ENCODE assay signal across 8 cellular contexts in the genomic region with DNA sequence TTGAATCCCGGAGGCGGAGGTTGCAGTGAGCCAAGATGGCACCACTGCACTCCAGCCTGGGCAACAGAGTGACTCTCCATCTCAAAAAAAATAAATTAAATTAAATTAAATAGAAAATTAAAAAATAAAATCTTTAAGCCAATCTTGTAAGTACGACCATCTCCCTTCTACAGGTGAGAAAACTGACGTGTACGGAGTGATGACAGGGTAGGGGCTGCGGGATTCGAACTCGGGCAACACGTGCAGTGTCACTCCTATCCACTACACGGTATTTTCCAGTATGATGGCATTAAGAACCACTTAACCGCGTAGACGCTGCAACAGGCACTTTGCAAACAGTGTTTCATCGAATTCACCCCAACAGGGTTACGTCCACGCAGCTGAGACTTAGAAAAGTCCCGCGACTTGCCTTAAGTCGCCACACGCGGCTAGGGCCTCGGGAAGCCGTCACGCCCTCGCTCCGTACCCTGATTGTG. TPM values are rescaled to one million over a fixed set of nuclear protein-coding genes. Genes with fewer than 3 reads are reported as not detected.
DNase-seq lines count a peak whose midpoint lies in the region; ATAC-seq and TF ChIP-seq lines count a peak whose summit lies in the region.

No MANE protein-coding gene starts in this region.

- peaks cover 5% of the 10 kb centered on the region for H3K4me1 Mint-ChIP-seq in Caco-2 (ENCODE audit: low read depth, unreplicated experiment)
- H3K4me1 Mint-ChIP-seq in activated naive CD8-positive, alpha-beta T cell treated with anti-CD3 and anti-CD28 coated beads for 36 hours = peaks cover 15% of the 10 kb centered on the region

- DNase-seq in Caco-2 = no peak
- DNase-seq in Karpas-422 = no peak
- DNase-seq in activated naive CD8-positive, alpha-beta T cell treated with anti-CD3 and anti-CD28 coated beads for 36 hours = peak; percentile 43
- DNase-seq in iPS DF 6.9 (ENCODE audit: low read depth, low spot score) = no peak
- peak; percentile 17 for DNase-seq in stimulated activated CD4-positive, alpha-beta T cell treated with anti-CD3 and anti-CD28 coated beads, Interleukin-12 subunit alpha, Interleukin-12 subunit beta, amount 100 ng/mL, for 4 hours
- DNase-seq in SW 1271 (lab: John Stamatoyannopoulos, UW) = no peak
- no peak for DNase-seq in AML-193 (lab: John Stamatoyannopoulos, UW)

- no peaks in the 10 kb centered on the region for H3K27me3 ChIP-seq in Caco-2 (replicated peaks; ENCODE audit: control insufficient read depth, insufficient read depth, low read length)
- no peaks in the 10 kb centered on the region for H3K27me3 ChIP-seq in Karpas-422 (ENCODE audit: low read length)
- no peaks in the 10 kb centered on the region for H3K27me3 ChIP-seq in iPS DF 6.9 (ENCODE audit: control insufficient read depth, insufficient read depth, low read length)

- ATAC-seq in GM18868 (IDR thresholded peaks at IDR 0.05; ENCODE audit: unreplicated experiment) = no peak

- CTCF ChIA-PET in Caco-2 (lab: Charles Lee) = interaction anchor here (1.0 to 1.6 kb wide), 9 partner anchors 14 to 533 kb away, joined by 3 to 24 read pairs (median 5); a partner anchor contains a TSS

- H3K36me3 Mint-ChIP-seq in Caco-2 (ENCODE audit: insufficient read depth, unreplicated experiment) = peaks cover 26% of the 10 kb centered on the region
- H3K36me3 Mint-ChIP-seq in activated naive CD8-positive, alpha-beta T cell treated with anti-CD3 and anti-CD28 coated beads for 36 hours = peaks cover 2% of the 10 kb centered on the region

- peak overlapping the region; percentile 85 for H3K27ac Mint-ChIP-seq in Caco-2 (ENCODE audit: unreplicated experiment)
- H3K27ac Mint-ChIP-seq in activated naive CD8-positive, alpha-beta T cell treated with anti-CD3 and anti-CD28 coated beads for 36 hours = peak overlapping the region; percentile 89

- H3K9me3 ChIP-seq in Caco-2 (no peaks in the 10 kb centered on the region), Karpas-422 (ENCODE audit: low read length) (no peaks in the 10 kb centered on the region), iPS DF 6.9 (ENCODE audit: control insufficient read depth, insufficient read depth, low read length) (no peaks in the 10 kb centered on the region)

- peak overlapping the region; percentile 86 for H3K4me2 ChIP-seq in Karpas-422 (ENCODE audit: low read depth, low read length, poor library complexity, severe bottlenecking)

- TF ChIP-seq CTCF in Caco-2 (IDR thresholded peaks at IDR 0.05; ENCODE audit: insufficient read depth in 1 of 2, low read depth in 1 of 2, low read length in 1 of 2, severe bottlenecking in 1 of 2, unreplicated experiment in 1 of 2) = no peak

- BruUV-seq in Caco-2 (replicated peaks; lab: Mats Ljungman, UMichigan) = no TSS peak

- intact Hi-C loops in Caco-2 (cut with micrococcal nuclease; ENCODE audit: unreplicated experiment) = no loop called here

- peak overlapping the region; percentile 87 for H3K9ac ChIP-seq in Karpas-422 (ENCODE audit: low read length)

- peaks cover 38% of the 10 kb centered on the region for H3K79me2 ChIP-seq in Karpas-422 (ENCODE audit: low read length)

- peak overlapping the region; percentile 80 for H3K4me3 Mint-ChIP-seq in Caco-2 (ENCODE audit: unreplicated experiment)
- H3K4me3 Mint-ChIP-seq in activated naive CD8-positive, alpha-beta T cell treated with anti-CD3 and anti-CD28 coated beads for 36 hours = peak overlapping the region; percentile 84

- POLR2A ChIA-PET in Caco-2 (lab: Charles Lee) = interaction anchor here (1.0 to 1.2 kb wide), 4 partner anchors 14 to 449 kb away, joined by 3 to 18 read pairs (median 4); a partner anchor contains a TSS

- no CpG with 5 or more reads among the region's 26 CpGs for WGBS in iPS DF 6.9 (ENCODE audit: insufficient coverage, insufficient read length)

- H3K4me3 ChIP-seq in Caco-2 (ENCODE audit: low read depth, low read length) (peak overlapping the region; percentile 84), Karpas-422 (ENCODE audit: low read length) (peak overlapping the region; percentile 96), iPS DF 6.9 (ENCODE audit: low read length) (peak overlapping the region; percentile 69)

- H3K9me2 ChIP-seq in Karpas-422 (replicated peaks; ENCODE audit: insufficient read depth, low read length) = no peaks in the 10 kb centered on the region

- H3K36me3 ChIP-seq in Caco-2 (ENCODE audit: control insufficient read depth, insufficient read depth, low read length) (peaks cover 1% of the 10 kb centered on the region; the same call in 1 of the 2 replicates), Karpas-422 (ENCODE audit: insufficient read depth, low read length) (no peaks in the 10 kb centered on the region), iPS DF 6.9 (ENCODE audit: control insufficient read depth, insufficient read depth, low read length) (no peaks in the 10 kb centered on the region)

- no peaks in the 10 kb centered on the region for H3K27me3 Mint-ChIP-seq in Caco-2 (ENCODE audit: insufficient read depth, unreplicated experiment)
- H3K27me3 Mint-ChIP-seq in activated naive CD8-positive, alpha-beta T cell treated with anti-CD3 and anti-CD28 coated beads for 36 hours = no peaks in the 10 kb centered on the region

- H3K9me3 Mint-ChIP-seq in Caco-2 (ENCODE audit: unreplicated experiment) = no peaks in the 10 kb centered on the region
- no peaks in the 10 kb centered on the region for H3K9me3 Mint-ChIP-seq in activated naive CD8-positive, alpha-beta T cell treated with anti-CD3 and anti-CD28 coated beads for 36 hours

- H3K27ac ChIP-seq in Karpas-422 (ENCODE audit: low read length) = no peak overlapping the region
- H3K27ac ChIP-seq in iPS DF 6.9 (ENCODE audit: low read length) = no peak overlapping the region

- H2AFZ ChIP-seq in Karpas-422 (ENCODE audit: low read length) = peak overlapping the region; percentile 93

- H3K4me1 ChIP-seq in Caco-2 = peaks cover 31% of the 10 kb centered on the region
- H3K4me1 ChIP-seq in Karpas-422 (ENCODE audit: low read length) = peaks cover 14% of the 10 kb centered on the region
- no peaks in the 10 kb centered on the region for H3K4me1 ChIP-seq in iPS DF 6.9 (ENCODE audit: control insufficient read depth, insufficient read depth, low read length)

- no peaks in the 10 kb centered on the region for H4K20me1 ChIP-seq in Karpas-422 (ENCODE audit: insufficient read depth, low read depth, low read length)

RNA-seq across cellular contexts. Expression of a gene that starts 0.7 kb away (rescaled TPM):
- total RNA-seq in Caco-2 (2022) = 148 and 174 TPM in 2 replicates
- total RNA-seq in Karpas-422 (2014; rRNA removed; shearing (Covaris generic); ENCODE audit: low replicate concordance) = 26.8 and 42.4 TPM in 2 replicates
- 10 to 100 TPM; 58.3 to 58.4 TPM for total RNA-seq in activated naive CD8-positive, alpha-beta T cell treated with anti-CD3 and anti-CD28 coated beads for 36 hours

RNA-seq across cellular contexts. Expression of a gene that starts 14.6 kb away (rescaled TPM):
- total RNA-seq in Caco-2 (2022) = 68.6 and 73.8 TPM in 2 replicates
- total RNA-seq in Karpas-422 (2014; rRNA removed; shearing (Covaris generic); ENCODE audit: low replicate concordance) = 5.9 and 14.4 TPM in 2 replicates
- total RNA-seq in activated naive CD8-positive, alpha-beta T cell treated with anti-CD3 and anti-CD28 coated beads for 36 hours = 1 to 10 TPM; 5.6 to 8.3 TPM

Comparison
In these comparisons a context has a peak if more than half of its experiments do, and no peak if none do; other contexts are left out.
1. DNase-seq: peak in activated naive CD8-positive, alpha-beta T cell treated with anti-CD3 and anti-CD28 coated beads for 36 hours (single experiment) and stimulated activated CD4-positive, alpha-beta T cell treated with anti-CD3 and anti-CD28 coated beads, Interleukin-12 subunit alpha, Interleukin-12 subunit beta, amount 100 ng/mL, for 4 hours (single experiment); none in Caco-2 (0 of 2), Karpas-422 (single experiment), iPS DF 6.9 (single experiment), SW 1271 (0 of 2) and AML-193 (0 of 2).
2. Peak in every context shown above with its lines, with median percentiles within 50 percentile points of each other: H3K4me3 ChIP-seq.